Comparison of ENCODE assay signal across 1 cellular context in genomic region chr10:68955786-68956532, GRCh38.
TF ChIP-seq lines count a peak whose summit lies in the region.

TSS of gene DDX21 (plus strand) at chr10:68956170. CDS start at chr10:68956226, 56 bp downstream.

TF ChIP-seq in HEK293, 187 proteins besides CTCF, POLR2A, EP300 and RAD21 (continued from another document):
- TF ChIP-seq PRDM10 (tag by site-specific recombination; IDR thresholded peaks at IDR 0.05): peak; percentile 84
- TF ChIP-seq ZIC2 (tag by site-specific recombination; IDR thresholded peaks at IDR 0.05): peak; percentile 20; the same call in 1 of the 2 replicates
- TF ChIP-seq KLF8 (tag by site-specific recombination; IDR thresholded peaks at IDR 0.05): peak; percentile 72; the same call in 1 of the 2 replicates
- peak; percentile 76; the same call in 1 of the 2 replicates for TF ChIP-seq SCRT1 (tag by site-specific recombination; IDR thresholded peaks at IDR 0.05; ENCODE audit: borderline replicate concordance)
- TF ChIP-seq ZNF561 (tag by site-specific recombination; IDR thresholded peaks at IDR 0.05; ENCODE audit: borderline replicate concordance): peak; percentile 27; the same call in 1 of the 2 replicates
- peak; percentile 61 for TF ChIP-seq ZNF76 (tag by site-specific recombination; IDR thresholded peaks at IDR 0.05; ENCODE audit: borderline replicate concordance, low read depth)
- peak; percentile 19; the same call in 1 of the 2 replicates for TF ChIP-seq GLIS1 (tag by site-specific recombination; IDR thresholded peaks at IDR 0.05)
- TF ChIP-seq ZNF394 (tag by site-specific recombination; IDR thresholded peaks at IDR 0.05; ENCODE audit: borderline replicate concordance): 0 out of 2 replicates have a peak, but pooled peaks have one; percentile 37
- no peak for TF ChIP-seq ZNF555 (tag by site-specific recombination; conservative IDR thresholded peaks at IDR 0.05)
